In genomic region chr7:51065766-51066165, GRCh38 we compare ENCODE assay signal across 20 cellular contexts.
DNase-seq lines count a peak whose midpoint lies in the region; ATAC-seq, FAIRE-seq and TF ChIP-seq lines count a peak whose summit lies in the region.
"Had no signal": no experiment of that assay in that cellular context is flagged by ENCODE, and none has a peak within 500 bp of the region (broad histone marks: within the 10 kb centered on the region; RNA-seq: fewer than 3 reads in every experiment).

No MANE protein-coding gene starts in this region.

- H3K27ac Mint-ChIP-seq in naive thymus-derived CD4-positive, alpha-beta T cell: no peak overlapping the region
- H3K27ac Mint-ChIP-seq: B cell; CD8-positive, alpha-beta T cell; GM23338; HFFc6 had no signal

- peak in 1 of 4 donors; percentile 4 for ATAC-seq in pancreas
- ATAC-seq in naive thymus-derived CD4-positive, alpha-beta T cell: no peak
- no peak for ATAC-seq in left lobe of liver
- ATAC-seq: CD8-positive, alpha-beta T cell; GM23338; HCT116 had no signal

- WGBS in esophagus muscularis mucosa: 91% methylated on average over 6 of the region's 6 CpGs
- WGBS in pancreas, 2 donors: 72 to 79% methylated on average over 6 of the region's 6 CpGs

- H3K36me3 Mint-ChIP-seq in naive thymus-derived CD4-positive, alpha-beta T cell: no peaks in the 10 kb centered on the region
- H3K36me3 Mint-ChIP-seq: CD4-positive, CD25-positive, alpha-beta regulatory T cell; CD8-positive, alpha-beta T cell had no signal

- TF ChIP-seq CTCF in VCaP (conservative IDR thresholded peaks at IDR 0.05): no peak
- no peak for TF ChIP-seq CTCF in esophagus muscularis mucosa (IDR thresholded peaks at IDR 0.05)
- TF ChIP-seq CTCF in pancreas (IDR thresholded peaks at IDR 0.05): no peak
- no peak for TF ChIP-seq CTCF in brain microvascular endothelial cell (IDR thresholded peaks at IDR 0.05; ENCODE audit: low read depth, low read length, missing control alignments)

- intact Hi-C loops in esophagus muscularis mucosa (cut with DNase I) (loop anchor here (5.0 to 10.0 kb wide), 2 partner anchors 273 to 601 kb away; no protein-coding TSS in a partner anchor), pancreas (cut with DNase I) (no loop called here)
- intact Hi-C loops in naive thymus-derived CD4-positive, alpha-beta T cell (cut with micrococcal nuclease): loop anchor here in 1 of 2 donors (2.0 kb wide), 1 partner anchor 369 kb away; no protein-coding TSS in a partner anchor

- no peak for TF ChIP-seq EP300 in esophagus muscularis mucosa (IDR thresholded peaks at IDR 0.05)

- H3K27me3 Mint-ChIP-seq in naive thymus-derived CD4-positive, alpha-beta T cell: no peaks in the 10 kb centered on the region
- H3K27me3 Mint-ChIP-seq: B cell had no signal

- in situ Hi-C loops in brain microvascular endothelial cell (cut with HindIII; ENCODE audit: low pct_ligation_motif_present, low sequenced_read_pairs): no loop called here

- H3K4me3 ChIP-seq in esophagus muscularis mucosa (no peak overlapping the region), pancreas (no peak overlapping the region), brain microvascular endothelial cell (ENCODE audit: low read depth, low read length) (no peak overlapping the region)
- no peak overlapping the region for H3K4me3 ChIP-seq in naive thymus-derived CD4-positive, alpha-beta T cell (ENCODE audit: low read length)
- H3K4me3 ChIP-seq: BLaER1, GM23338 had no signal

- H3K4me1 ChIP-seq in esophagus muscularis mucosa (peaks cover 16 to 35% (median 33%) of the 10 kb centered on the region in 4 donors), pancreas (peaks cover 27 to 44% (median 43%) of the 10 kb centered on the region in 3 donors)
- no peaks in the 10 kb centered on the region for H3K4me1 ChIP-seq in naive thymus-derived CD4-positive, alpha-beta T cell (ENCODE audit: control insufficient read depth in 2 of 2, insufficient read depth in 2 of 2, low read length in 2 of 2)

- H3K9me3 ChIP-seq in esophagus muscularis mucosa (no peaks in the 10 kb centered on the region), pancreas (no peaks in the 10 kb centered on the region)
- no peaks in the 10 kb centered on the region for H3K9me3 ChIP-seq in naive thymus-derived CD4-positive, alpha-beta T cell (ENCODE audit: control insufficient read depth in 2 of 3, low read length in 3 of 3)
- H3K9me3 ChIP-seq: BLaER1, Caco-2 had no signal

- H3K36me3 ChIP-seq in esophagus muscularis mucosa: peaks cover 0 to 4% (median 0%) of the 10 kb centered on the region in 4 donors
- no peaks in the 10 kb centered on the region for H3K36me3 ChIP-seq in pancreas
- no peaks in the 10 kb centered on the region for H3K36me3 ChIP-seq in naive thymus-derived CD4-positive, alpha-beta T cell (ENCODE audit: control insufficient read depth in 2 of 3, insufficient read depth in 3 of 3, low read length in 3 of 3)
- H3K36me3 ChIP-seq in brain microvascular endothelial cell (replicated peaks): no peaks in the 10 kb centered on the region
- H3K36me3 ChIP-seq: BLaER1 had no signal

- H3K4me1 Mint-ChIP-seq in naive thymus-derived CD4-positive, alpha-beta T cell: peaks cover 0 to 2% (median 0%) of the 10 kb centered on the region in 7 donors
- H3K4me1 Mint-ChIP-seq: B cell; CD4-positive, CD25-positive, alpha-beta regulatory T cell had no signal

- H3K4me3 Mint-ChIP-seq in naive thymus-derived CD4-positive, alpha-beta T cell: no peak overlapping the region
- H3K4me3 Mint-ChIP-seq: B cell; CD4-positive, CD25-positive, alpha-beta regulatory T cell; CD8-positive, alpha-beta T cell; GM23338; H9; HFFc6 had no signal

- H3K27ac ChIP-seq in VCaP (peak overlapping the region; percentile 70; the same call in 1 of the 2 replicates), esophagus muscularis mucosa (replicated peaks in 1 of 4) (no peak overlapping the region), pancreas (peak overlapping the region in 3 of 4 donors; percentile 50 to 66 (median 55)), brain microvascular endothelial cell (no peak overlapping the region)
- H3K27ac ChIP-seq in naive thymus-derived CD4-positive, alpha-beta T cell (ENCODE audit: low read depth, low read length): no peak overlapping the region
- H3K27ac ChIP-seq: BLaER1, C4-2B had no signal

- POLR2A ChIA-PET in naive thymus-derived CD4-positive, alpha-beta T cell (lab: Charles Lee): no interaction called here

- CTCF ChIA-PET in naive thymus-derived CD4-positive, alpha-beta T cell (lab: Charles Lee): no interaction called here

- H3K9me3 Mint-ChIP-seq in naive thymus-derived CD4-positive, alpha-beta T cell: no peaks in the 10 kb centered on the region
- H3K9me3 Mint-ChIP-seq: CD4-positive, CD25-positive, alpha-beta regulatory T cell; CD8-positive, alpha-beta T cell; GM23338; H9; HFFc6 had no signal

- FAIRE-seq in pancreas (lab: Jason Lieb, UNC): no peak
- FAIRE-seq: A204.1, G401.6 had no signal

- no peaks in the 10 kb centered on the region for H3K27me3 ChIP-seq in esophagus muscularis mucosa
- no peaks in the 10 kb centered on the region for H3K27me3 ChIP-seq in pancreas
- H3K27me3 ChIP-seq in naive thymus-derived CD4-positive, alpha-beta T cell (ENCODE audit: control insufficient read depth in 2 of 2, insufficient read depth in 2 of 2, low read length in 2 of 2): no peaks in the 10 kb centered on the region
- H3K27me3 ChIP-seq in brain microvascular endothelial cell (replicated peaks): no peaks in the 10 kb centered on the region
- H3K27me3 ChIP-seq: BLaER1 had no signal

- peak; percentile 74 for DNase-seq in esophagus muscularis mucosa (ENCODE audit: extremely low spot score)
- DNase-seq in pancreas: no peak
- no peak for DNase-seq in naive thymus-derived CD4-positive, alpha-beta T cell
- DNase-seq in left lobe of liver (ENCODE audit: low spot score): no peak
- DNase-seq in brain microvascular endothelial cell: no peak
- DNase-seq: CD4-positive, CD25-positive, alpha-beta regulatory T cell; CD8-positive, alpha-beta T cell; DMS153; DND-41; H9; HFFc6 had no signal

- TF ChIP-seq POLR2A in esophagus muscularis mucosa (IDR thresholded peaks at IDR 0.05; ENCODE audit: low read depth): no peak

Comparison
In these comparisons a context has a peak if more than half of its experiments do, and no peak if none do; other contexts are left out.
1. H3K27ac ChIP-seq: peak in VCaP (single experiment) and pancreas (3 of 4); none in esophagus muscularis mucosa (0 of 4), naive thymus-derived CD4-positive, alpha-beta T cell (single experiment) and brain microvascular endothelial cell (single experiment).